Comparison of ENCODE assay signal across 25 cellular contexts in the genomic region with DNA sequence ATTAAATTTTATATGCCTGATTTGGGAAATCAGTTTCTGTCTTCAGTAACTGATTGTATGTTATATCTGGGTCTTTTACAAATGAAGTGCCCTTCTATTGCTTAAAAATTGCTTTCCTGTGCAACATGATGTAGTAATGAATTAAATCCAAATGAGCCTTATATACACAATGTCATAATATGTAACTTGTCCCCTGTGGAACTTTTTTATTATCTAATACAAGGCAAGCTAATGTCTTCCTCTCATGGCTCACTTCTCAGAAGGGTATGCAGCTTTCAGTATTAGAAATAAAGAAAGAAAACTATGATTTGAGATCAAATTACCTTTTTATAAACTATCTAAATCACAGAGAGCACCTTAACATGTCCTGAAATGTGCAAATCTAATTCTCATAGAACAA.
"Had no signal": no experiment of that assay in that cellular context is flagged by ENCODE, and none has a peak within 500 bp of the region (broad histone marks: within the 10 kb centered on the region; RNA-seq: fewer than 3 reads in every experiment).

No MANE protein-coding gene starts in this region.

- DNase-seq: activated CD4-positive, alpha-beta memory T cell treated with anti-CD3 and anti-CD28 coated beads, Interleukin-2, amount 10 ng/mL, durations not matched to agents 7 days and 5 days; activated CD4-positive, alpha-beta T cell treated with anti-CD3 and anti-CD28 coated beads for 1 hour; activated CD4-positive, alpha-beta T cell treated with anti-CD3 and anti-CD28 coated beads for 4 hours; activated CD4-positive, alpha-beta T cell treated with anti-CD3 and anti-CD28 coated beads, Interleukin-2, amount 10 ng/mL, durations not matched to agents 7 days and 5 days; activated CD4-positive, alpha-beta T cell treated with anti-CD3 and anti-CD28 coated beads, Interleukin-2, amount 50 U/mL, for 4 hours; activated CD8-positive, alpha-beta memory T cell treated with anti-CD3 and anti-CD28 coated beads, Interleukin-2, amount 50 U/mL, for 48 hours; activated gamma-delta T cell; activated naive CD4-positive, alpha-beta T cell; activated naive CD4-positive, alpha-beta T cell treated with anti-CD3 and anti-CD28 coated beads, Interleukin-2, amount 10 ng/mL, durations not matched to agents 7 days and 5 days; activated T-cell treated with anti-CD3 and anti-CD28 coated beads for 4 hours; activated T-cell treated with anti-CD3 and anti-CD28 coated beads, Interleukin-2, amount 50 U/mL, for 24 hours; activated T-cell treated with anti-CD3 and anti-CD28 coated beads, Interleukin-2, amount 50 U/mL, for 72 hours; amniotic stem cell; anterior cingulate cortex; dorsolateral prefrontal cortex; effector memory CD4-positive, alpha-beta T cell; endodermal cell; head of caudate nucleus; T-helper 2 cell had no signal

- H3K4me3 ChIP-seq: coronary artery, dorsolateral prefrontal cortex had no signal

- ATAC-seq: activated T-cell treated with anti-CD3 and anti-CD28 coated beads, Interleukin-2, amount 50 U/mL, for 72 hours; esophagus mucosa; WTC11 had no signal

- H3K36me3 ChIP-seq: brain microvascular endothelial cell had no signal

- H3K27me3 ChIP-seq: brain microvascular endothelial cell, dorsolateral prefrontal cortex had no signal

- FAIRE-seq: astrocyte, bronchial epithelial cell had no signal

- H3K27ac ChIP-seq: brain microvascular endothelial cell, coronary artery, dorsolateral prefrontal cortex had no signal
